In the genomic region with DNA sequence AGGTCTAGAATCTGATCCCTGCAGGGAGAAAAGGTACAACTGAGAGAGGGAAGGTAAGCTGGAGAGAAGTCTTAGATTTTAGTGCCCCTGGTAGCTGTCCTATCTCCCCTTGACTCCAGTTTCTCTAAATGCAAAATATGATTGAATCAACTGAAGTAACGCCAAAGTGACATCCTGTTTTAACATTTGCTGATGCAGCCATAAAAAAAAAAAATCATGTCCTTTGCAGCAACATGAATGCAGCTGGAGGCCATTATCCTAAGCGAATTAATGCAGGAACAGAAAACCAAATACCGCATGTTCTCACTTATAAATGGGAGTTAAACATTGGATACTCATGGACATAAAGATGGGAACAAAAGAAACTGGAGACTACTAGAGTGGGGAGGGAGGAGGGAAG, we compare ENCODE assay signal across 33 cellular contexts. TPM values are rescaled to one million over a fixed set of nuclear protein-coding genes. Genes with fewer than 3 reads are reported as not detected.
"Had no signal": no experiment of that assay in that cellular context is flagged by ENCODE, and none has a peak within 500 bp of the region (broad histone marks: within the 10 kb centered on the region; RNA-seq: fewer than 3 reads in every experiment).

No MANE protein-coding gene starts in this region.

- H3K27ac ChIP-seq: ascending aorta, cardiac muscle cell, WERI-Rb-1 had no signal

- H3K4me3 ChIP-seq: ascending aorta, cardiac muscle cell had no signal

- H3K27me3 ChIP-seq: ascending aorta, cardiac muscle cell had no signal

- DNase-seq: activated CD4-positive, alpha-beta memory T cell treated with anti-CD3 and anti-CD28 coated beads, Interleukin-2, amount 10 ng/mL, durations not matched to agents 7 days and 5 days; activated CD4-positive, alpha-beta T cell treated with anti-CD3 and anti-CD28 coated beads for 1 hour; activated CD4-positive, alpha-beta T cell treated with anti-CD3 and anti-CD28 coated beads for 36 hours; activated CD4-positive, alpha-beta T cell treated with anti-CD3 and anti-CD28 coated beads for 48 hours; activated CD4-positive, alpha-beta T cell treated with anti-CD3 and anti-CD28 coated beads, Interleukin-2, amount 10 ng/mL, durations not matched to agents 7 days and 5 days; activated CD4-positive, alpha-beta T cell treated with anti-CD3 and anti-CD28 coated beads, Interleukin-2, amount 50 U/mL, for 48 hours; activated CD4-positive, CD25-positive, alpha-beta regulatory T cell; activated CD8-positive, alpha-beta memory T cell treated with anti-CD3 and anti-CD28 coated beads for 24 hours; activated CD8-positive, alpha-beta memory T cell treated with anti-CD3 and anti-CD28 coated beads, Interleukin-2, amount 10 ng/mL, durations not matched to agents 7 days and 5 days; activated CD8-positive, alpha-beta memory T cell treated with anti-CD3 and anti-CD28 coated beads, Interleukin-2, amount 50 U/mL, for 48 hours; activated CD8-positive, alpha-beta T cell treated with anti-CD3 and anti-CD28 coated beads, Interleukin-2, amount 10 ng/mL, durations not matched to agents 7 days and 5 days; activated effector memory CD4-positive, alpha-beta T cell treated with Interleukin-2 at 50 U/mL for 16 hours; activated gamma-delta T cell; activated naive CD4-positive, alpha-beta T cell treated with anti-CD3 and anti-CD28 coated beads, Interleukin-2, amount 10 ng/mL, durations not matched to agents 7 days and 5 days; activated naive CD4-positive, alpha-beta T cell treated with Interleukin-2 at 50 U/mL for 16 hours; activated naive CD8-positive, alpha-beta T cell treated with anti-CD3 and anti-CD28 coated beads, Interleukin-2, amount 10 ng/mL, durations not matched to agents 7 days and 5 days; activated naive CD8-positive, alpha-beta T cell treated with anti-CD3 and anti-CD28 coated beads, Interleukin-2, amount 50 U/mL, for 24 hours; activated T-cell treated with anti-CD3 and anti-CD28 coated beads, Interleukin-2, amount 50 U/mL, for 24 hours; activated T-cell treated with anti-CD3 and anti-CD28 coated beads, Interleukin-2, amount 50 U/mL, for 48 hours; amygdala; anterior cingulate cortex; caudate nucleus; cerebellar nuclear complex; T-helper 2 cell; T-helper 9 cell; WERI-Rb-1 had no signal

- H3K9me3 ChIP-seq: ascending aorta had no signal

- ATAC-seq: activated CD4-positive, alpha-beta T cell treated with anti-CD3 and anti-CD28 coated beads for 36 hours; activated CD4-positive, CD25-positive, alpha-beta regulatory T cell treated with anti-CD3 and anti-CD28 coated beads, Interleukin-2, amount 50 U/mL, for 24 hours; activated CD8-positive, alpha-beta memory T cell treated with anti-CD3 and anti-CD28 coated beads, Interleukin-2, amount 10 ng/mL, durations not matched to agents 7 days and 5 days; activated CD8-positive, alpha-beta T cell treated with anti-CD3 and anti-CD28 coated beads, Interleukin-2, amount 10 ng/mL, durations not matched to agents 7 days and 5 days; activated naive CD8-positive, alpha-beta T cell treated with anti-CD3 and anti-CD28 coated beads, Interleukin-2, amount 50 U/mL, for 24 hours; WTC11 had no signal

- FAIRE-seq: bronchial epithelial cell had no signal

- H3K36me3 ChIP-seq: ascending aorta, cardiac muscle cell, WERI-Rb-1 had no signal

RNA-seq across cellular contexts. Expression of gene LCTL, which starts 42.4 kb away (rescaled TPM):
- total RNA-seq: activated CD4-positive, alpha-beta memory T cell treated with anti-CD3 and anti-CD28 coated beads, Interleukin-2, amount 10 ng/mL, durations not matched to agents 7 days and 5 days; activated CD4-positive, alpha-beta T cell treated with anti-CD3 and anti-CD28 coated beads for 36 hours; activated CD4-positive, alpha-beta T cell treated with anti-CD3 and anti-CD28 coated beads, Interleukin-2, amount 10 ng/mL, durations not matched to agents 7 days and 5 days; activated CD8-positive, alpha-beta memory T cell treated with anti-CD3 and anti-CD28 coated beads, Interleukin-2, amount 10 ng/mL, durations not matched to agents 7 days and 5 days; activated CD8-positive, alpha-beta T cell treated with anti-CD3 and anti-CD28 coated beads, Interleukin-2, amount 10 ng/mL, durations not matched to agents 7 days and 5 days; activated naive CD8-positive, alpha-beta T cell treated with anti-CD3 and anti-CD28 coated beads, Interleukin-2, amount 10 ng/mL, durations not matched to agents 7 days and 5 days; activated T-helper 2 cell treated with anti-CD3 and anti-CD28 coated beads, Interferon-gamma antibody, Interleukin-2, Interleukin-4, amounts not matched to agents 10 μg/mL and 5 μg/mL and 100 μg/mL, durations not matched to agents 14 hours and 24 hours and 36 hours; ascending aorta had no signal
- polyA plus RNA-seq: adipose tissue had no signal
